In the genomic region with DNA sequence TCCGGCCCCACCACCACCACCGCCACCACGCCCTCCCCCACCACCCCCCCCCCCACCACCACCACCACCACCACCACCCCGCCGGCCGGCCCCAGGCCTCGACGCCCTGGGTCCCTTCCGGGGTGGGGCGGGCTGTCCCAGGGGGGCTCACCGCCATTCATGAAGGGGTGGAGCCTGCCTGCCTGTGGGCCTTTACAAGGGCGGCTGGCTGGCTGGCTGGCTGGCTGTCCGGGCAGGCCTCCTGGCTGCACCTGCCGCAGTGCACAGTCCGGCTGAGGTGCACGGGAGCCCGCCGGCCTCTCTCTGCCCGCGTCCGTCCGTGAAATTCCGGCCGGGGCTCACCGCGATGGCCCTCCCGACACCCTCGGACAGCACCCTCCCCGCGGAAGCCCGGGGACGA, we compare ENCODE assay signal across 11 cellular contexts. TPM values are rescaled to one million over a fixed set of nuclear protein-coding genes. Genes with fewer than 3 reads are reported as not detected.
"Had no signal": no experiment of that assay in that cellular context is flagged by ENCODE, and none has a peak within 500 bp of the region (broad histone marks: within the 10 kb centered on the region; RNA-seq: fewer than 3 reads in every experiment).

TSS of gene DUX4 (plus strand) at position 347 of the 400 bp plus-strand sequence. CDS start at position 347, 0 bp downstream.

RNA-seq across cellular contexts. Expression of gene DUX4, which starts in this region (rescaled TPM):
- total RNA-seq: activated CD4-positive, alpha-beta memory T cell treated with anti-CD3 and anti-CD28 coated beads, Interleukin-2, amount 10 ng/mL, durations not matched to agents 7 days and 5 days; activated CD4-positive, alpha-beta T cell treated with anti-CD3 and anti-CD28 coated beads for 36 hours; activated CD4-positive, alpha-beta T cell treated with anti-CD3 and anti-CD28 coated beads, Interleukin-2, amount 10 ng/mL, durations not matched to agents 7 days and 5 days; activated CD8-positive, alpha-beta memory T cell treated with anti-CD3 and anti-CD28 coated beads, Interleukin-2, amount 10 ng/mL, durations not matched to agents 7 days and 5 days; activated CD8-positive, alpha-beta T cell treated with anti-CD3 and anti-CD28 coated beads, Interleukin-2, amount 10 ng/mL, durations not matched to agents 7 days and 5 days; activated naive CD8-positive, alpha-beta T cell treated with anti-CD3 and anti-CD28 coated beads, Interleukin-2, amount 10 ng/mL, durations not matched to agents 7 days and 5 days; activated T-helper 2 cell treated with anti-CD3 and anti-CD28 coated beads, Interferon-gamma antibody, Interleukin-2, Interleukin-4, amounts not matched to agents 10 μg/mL and 5 μg/mL and 100 μg/mL, durations not matched to agents 14 hours and 24 hours and 36 hours; ascending aorta; bronchial epithelial cell; cardiac muscle cell had no signal
- polyA plus RNA-seq: adipose tissue, cardiac muscle cell had no signal
